Comparison of ENCODE assay signal across 10 cellular contexts in the genomic region with DNA sequence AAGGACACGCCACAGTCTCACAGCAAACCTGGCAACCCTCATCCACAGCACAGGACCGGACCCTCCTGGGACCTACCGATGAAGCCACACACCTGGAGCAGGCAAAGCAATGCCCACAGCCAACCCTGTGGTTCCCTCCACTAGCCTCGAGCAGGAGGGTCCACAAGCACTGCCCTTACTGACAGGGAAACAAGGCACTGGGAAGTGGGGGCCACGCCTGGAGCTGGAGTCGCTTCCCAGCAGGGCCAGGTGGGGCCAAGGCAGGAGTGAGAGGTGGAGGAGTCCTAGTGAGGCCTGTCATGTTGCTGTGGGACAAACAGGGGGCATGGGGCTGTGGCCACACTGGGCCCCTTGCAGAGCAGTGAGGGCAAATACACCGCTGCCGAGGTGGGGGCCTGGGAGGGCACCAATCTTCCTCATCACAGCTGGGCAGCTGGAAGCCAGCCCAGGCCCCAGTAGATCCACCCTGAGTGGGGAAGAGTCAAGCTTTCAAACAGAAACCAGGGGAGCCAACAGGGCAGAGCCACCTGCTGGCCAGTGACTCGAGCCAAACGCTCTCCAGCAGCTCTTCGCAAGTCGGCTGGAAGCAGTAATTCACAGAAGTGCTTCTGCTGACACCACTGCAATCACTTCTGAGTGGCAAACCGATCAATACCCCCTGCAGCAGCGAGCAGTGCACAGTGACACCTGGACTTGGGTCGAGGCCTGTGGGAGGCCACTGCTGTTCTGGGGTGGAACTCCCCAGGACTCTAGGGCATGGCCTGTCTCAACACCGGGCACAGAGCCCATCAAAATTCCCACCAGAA. TPM values are rescaled to one million over a fixed set of nuclear protein-coding genes. Genes with fewer than 3 reads are reported as not detected.
A peak's percentile ranks its signal among the peaks of the same experiment; 100 is the strongest.
DNase-seq lines count a peak whose midpoint lies in the region; ATAC-seq, FAIRE-seq and TF ChIP-seq lines count a peak whose summit lies in the region.
"Had no signal": no experiment of that assay in that cellular context is flagged by ENCODE, and none has a peak within 500 bp of the region (broad histone marks: within the 10 kb centered on the region; RNA-seq: fewer than 3 reads in every experiment).

No MANE protein-coding gene starts in this region.

- no peak for ATAC-seq in HG03354 (IDR thresholded peaks at IDR 0.05; ENCODE audit: poor library complexity, severe bottlenecking, unreplicated experiment)
- no peak for ATAC-seq in GM21367 (IDR thresholded peaks at IDR 0.05; ENCODE audit: unreplicated experiment)

- DNase-seq in GM04504 (ENCODE audit: low read depth) = peak; percentile 11
- peak; percentile 63 for DNase-seq in NCI-H146 treated with DMSO at 0.1 percent for 48 hours (lab: John Stamatoyannopoulos, UW; ENCODE audit: unreplicated experiment)
- DNase-seq in bronchial epithelial cell (ENCODE audit: low read depth) = peak; percentile 8
- DNase-seq in amygdala (lab: John Stamatoyannopoulos, UW) = no peak
- no peak for DNase-seq in nucleus accumbens (lab: John Stamatoyannopoulos, UW)
- DNase-seq: activated CD4-positive, alpha-beta memory T cell treated with anti-CD3 and anti-CD28 coated beads for 36 hours had no signal

- no peak overlapping the region for H3K4me2 ChIP-seq in neural cell (ENCODE audit: low read length)

- no peak overlapping the region for H3K4me3 ChIP-seq in bronchial epithelial cell (ENCODE audit: low read depth, low read length)
- no peak overlapping the region for H3K4me3 ChIP-seq in neural cell (ENCODE audit: low read length)
- H3K4me3 ChIP-seq: HAP-1 had no signal

- no peak overlapping the region for H3K27ac ChIP-seq in neural cell (ENCODE audit: low read length)

- no peak for TF ChIP-seq EP300 in neural cell (conservative IDR thresholded peaks at IDR 0.05; ENCODE audit: poor library complexity, severe bottlenecking)

- no peak overlapping the region for H2AFZ ChIP-seq in neural cell (ENCODE audit: low read depth, low read length)

- H3K36me3 ChIP-seq in bronchial epithelial cell (ENCODE audit: control insufficient read depth, insufficient read depth, low read length) (no peaks in the 10 kb centered on the region), neural cell (ENCODE audit: insufficient read depth, low read length) (no peaks in the 10 kb centered on the region)
- H3K36me3 ChIP-seq: HAP-1 had no signal

- H4K20me1 ChIP-seq in neural cell (ENCODE audit: insufficient read depth) = no peaks in the 10 kb centered on the region

- H3F3A ChIP-seq in neural cell (ENCODE audit: insufficient read depth, low read length, poor library complexity, severe bottlenecking) = no peaks in the 10 kb centered on the region

- H3K9me2 ChIP-seq in neural cell (ENCODE audit: insufficient read depth, low read length) = no peaks in the 10 kb centered on the region

- FAIRE-seq in bronchial epithelial cell (lab: Jason Lieb, UNC) = no peak

- H3K9me3 ChIP-seq in neural cell (ENCODE audit: low read length) = no peaks in the 10 kb centered on the region
- H3K9me3 ChIP-seq: HAP-1 had no signal

- TF ChIP-seq CTCF in bronchial epithelial cell (IDR thresholded peaks at IDR 0.05; ENCODE audit: insufficient read depth, low read length, severe bottlenecking) (peak; percentile 62), neural cell (IDR thresholded peaks at IDR 0.05; ENCODE audit: poor library complexity, severe bottlenecking) (peak; percentile 50)

- no peak overlapping the region for H3K9ac ChIP-seq in neural cell (ENCODE audit: low read length)

- no peaks in the 10 kb centered on the region for H3K79me2 ChIP-seq in neural cell (replicated peaks; ENCODE audit: insufficient read depth, low read length)

- peaks cover 8% of the 10 kb centered on the region for H3K27me3 ChIP-seq in bronchial epithelial cell (ENCODE audit: control insufficient read depth, insufficient read depth, low read length)
- no peaks in the 10 kb centered on the region for H3K27me3 ChIP-seq in neural cell (ENCODE audit: insufficient read depth, low read depth, low read length)

- TF ChIP-seq RAD21 in neural cell (conservative IDR thresholded peaks at IDR 0.05) = no peak

TF ChIP-seq in neural cell, 6 proteins besides CTCF, POLR2A, EP300 and RAD21:
- no peak for TF ChIP-seq POLR2AphosphoS5 (IDR thresholded peaks at IDR 0.05)
- TF ChIP-seq SMC3 (conservative IDR thresholded peaks at IDR 0.05; ENCODE audit: poor library complexity) = peak; percentile 34
- TF ChIP-seq TAF1 (IDR thresholded peaks at IDR 0.05; ENCODE audit: low read depth) = no peak
- no peak for TF ChIP-seq MXI1 (conservative IDR thresholded peaks at IDR 0.05; ENCODE audit: poor library complexity, severe bottlenecking)

RNA-seq across cellular contexts. Expression of a gene that starts 13.7 kb away (rescaled TPM):
- total RNA-seq in bronchial epithelial cell = under 0.01 TPM in 2 replicates
- 182 and 196 TPM in 2 replicates for polyA plus RNA-seq in neural cell
- 65.3 and 77.4 TPM in 2 replicates for polyA minus RNA-seq in neural cell
- total RNA-seq: activated CD4-positive, alpha-beta memory T cell treated with anti-CD3 and anti-CD28 coated beads for 36 hours had no signal

RNA-seq across cellular contexts. Expression of a gene that starts 36.5 kb away (rescaled TPM):
- 0.26 and 0.64 TPM in 2 replicates for total RNA-seq in bronchial epithelial cell
- polyA plus RNA-seq in neural cell = 1.3 and 1.4 TPM in 2 replicates
- polyA minus RNA-seq in neural cell = 7.8 and 10.4 TPM in 2 replicates

RNA-seq across cellular contexts. Expression of a gene that starts 43.2 kb away (rescaled TPM):
- total RNA-seq in bronchial epithelial cell = not detected in 2 replicates
- not detected in 2 replicates for polyA plus RNA-seq in neural cell
- 0.24 TPM in 1 of 2 replicates, not detected in the other for polyA minus RNA-seq in neural cell
- total RNA-seq: activated CD4-positive, alpha-beta memory T cell treated with anti-CD3 and anti-CD28 coated beads for 36 hours had no signal

Comparison
In these comparisons a context has a peak if more than half of its experiments do, and no peak if none do; other contexts are left out.
1. DNase-seq: peak in GM04504 (single experiment), NCI-H146 treated with DMSO at 0.1 percent for 48 hours (single experiment) and bronchial epithelial cell (single experiment); none in amygdala (0 of 56) and nucleus accumbens (0 of 56).